ENCODE assay signal across 29 cellular contexts in genomic region chr18:11110509-11110908, GRCh38. TPM values are rescaled to one million over a fixed set of nuclear protein-coding genes. Genes with fewer than 3 reads are reported as not detected.
"Had no signal": no experiment of that assay in that cellular context is flagged by ENCODE, and none has a peak within 500 bp of the region (broad histone marks: within the 10 kb centered on the region; RNA-seq: fewer than 3 reads in every experiment).

No MANE protein-coding gene starts in this region.

- H3K36me3 Mint-ChIP-seq: activated naive CD8-positive, alpha-beta T cell; WTC11 had no signal

- H3K27ac ChIP-seq: body of pancreas, dorsolateral prefrontal cortex, heart left ventricle, VCaP had no signal

- H3K27me3 Mint-ChIP-seq: activated CD4-positive, alpha-beta memory T cell treated with anti-CD3 and anti-CD28 coated beads, Interleukin-2, amount 10 ng/mL, durations not matched to agents 7 days and 5 days; activated CD4-positive, alpha-beta T cell treated with anti-CD3 and anti-CD28 coated beads, Interleukin-2, amount 10 ng/mL, durations not matched to agents 7 days and 5 days; activated naive CD8-positive, alpha-beta T cell had no signal

- H3K4me1 Mint-ChIP-seq: activated CD4-positive, alpha-beta memory T cell treated with anti-CD3 and anti-CD28 coated beads, Interleukin-2, amount 10 ng/mL, durations not matched to agents 7 days and 5 days; activated CD4-positive, alpha-beta T cell treated with anti-CD3 and anti-CD28 coated beads, Interleukin-2, amount 10 ng/mL, durations not matched to agents 7 days and 5 days; activated T-helper 17 cell treated with anti-CD3 and anti-CD28 coated beads, Interleukin-2, amount 50 U/mL, for 72 hours had no signal

- H3K9me3 ChIP-seq: body of pancreas, heart left ventricle had no signal

- H3K36me3 ChIP-seq: heart left ventricle had no signal

- H3K4me3 Mint-ChIP-seq: activated CD4-positive, alpha-beta memory T cell treated with anti-CD3 and anti-CD28 coated beads, Interleukin-2, amount 10 ng/mL, durations not matched to agents 7 days and 5 days; activated CD4-positive, alpha-beta T cell treated with anti-CD3 and anti-CD28 coated beads, Interleukin-2, amount 10 ng/mL, durations not matched to agents 7 days and 5 days; activated naive CD8-positive, alpha-beta T cell; activated T-cell treated with anti-CD3 and anti-CD28 coated beads, Interleukin-2, amount 50 U/mL, for 4 hours; activated T-helper 17 cell treated with anti-CD3 and anti-CD28 coated beads, Interleukin-2, amount 50 U/mL, for 72 hours; endodermal cell; WTC11 had no signal

- DNase-seq: activated CD4-positive, alpha-beta memory T cell treated with anti-CD3 and anti-CD28 coated beads, Interleukin-2, amount 10 ng/mL, durations not matched to agents 7 days and 5 days; activated CD4-positive, alpha-beta T cell treated with anti-CD3 and anti-CD28 coated beads for 1 hour; activated CD4-positive, alpha-beta T cell treated with anti-CD3 and anti-CD28 coated beads for 4 hours; activated CD4-positive, alpha-beta T cell treated with anti-CD3 and anti-CD28 coated beads, Interleukin-2, amount 10 ng/mL, durations not matched to agents 7 days and 5 days; activated CD4-positive, alpha-beta T cell treated with anti-CD3 and anti-CD28 coated beads, Interleukin-2, amount 50 U/mL, for 4 hours; activated CD8-positive, alpha-beta memory T cell treated with anti-CD3 and anti-CD28 coated beads for 24 hours; activated effector memory CD4-positive, alpha-beta T cell treated with Interleukin-2 at 50 U/mL for 16 hours; activated gamma-delta T cell treated with Interleukin-2 at 50 U/mL for 16 hours; activated naive CD4-positive, alpha-beta T cell treated with anti-CD3 and anti-CD28 coated beads, Interleukin-2, amount 50 U/mL, for 16 hours; activated naive CD4-positive, alpha-beta T cell treated with Interleukin-2 at 50 U/mL for 16 hours; activated T-cell treated with anti-CD3 and anti-CD28 coated beads, Interleukin-2, amount 50 U/mL, for 4 hours; amniotic stem cell; anterior cingulate cortex; body of pancreas; caudate nucleus; cortex of kidney; dorsolateral prefrontal cortex; effector memory CD4-positive, alpha-beta T cell; endodermal cell; foreskin fibroblast; glutamatergic neuron; heart left ventricle; T-helper 2 cell had no signal

- H3K27me3 ChIP-seq: body of pancreas had no signal

- H3K4me1 ChIP-seq: body of pancreas, heart left ventricle had no signal

- H3K9me3 Mint-ChIP-seq: activated CD4-positive, alpha-beta memory T cell treated with anti-CD3 and anti-CD28 coated beads, Interleukin-2, amount 10 ng/mL, durations not matched to agents 7 days and 5 days; activated CD4-positive, alpha-beta T cell treated with anti-CD3 and anti-CD28 coated beads, Interleukin-2, amount 10 ng/mL, durations not matched to agents 7 days and 5 days; activated T-helper 17 cell treated with anti-CD3 and anti-CD28 coated beads, Interleukin-2, amount 50 U/mL, for 72 hours; endodermal cell had no signal

- H3K27ac Mint-ChIP-seq: activated CD4-positive, alpha-beta memory T cell treated with anti-CD3 and anti-CD28 coated beads, Interleukin-2, amount 10 ng/mL, durations not matched to agents 7 days and 5 days; activated CD4-positive, alpha-beta T cell treated with anti-CD3 and anti-CD28 coated beads, Interleukin-2, amount 10 ng/mL, durations not matched to agents 7 days and 5 days; activated naive CD8-positive, alpha-beta T cell; activated T-helper 17 cell treated with anti-CD3 and anti-CD28 coated beads, Interleukin-2, amount 50 U/mL, for 72 hours; endodermal cell; WTC11 had no signal

- H3K4me3 ChIP-seq: body of pancreas, dorsolateral prefrontal cortex, heart left ventricle had no signal

- ATAC-seq: activated T-cell treated with anti-CD3 and anti-CD28 coated beads, Interleukin-2, amount 50 U/mL, for 4 hours; activated T-helper 17 cell treated with anti-CD3 and anti-CD28 coated beads, Interleukin-2, amount 50 U/mL, for 72 hours; body of pancreas; esophagus mucosa; heart left ventricle; WTC11 had no signal

RNA-seq across cellular contexts. Expression of gene PIEZO2, which starts 38.9 kb away (rescaled TPM):
- total RNA-seq: activated CD4-positive, alpha-beta memory T cell treated with anti-CD3 and anti-CD28 coated beads, Interleukin-2, amount 10 ng/mL, durations not matched to agents 7 days and 5 days; activated CD4-positive, alpha-beta T cell treated with anti-CD3 and anti-CD28 coated beads, Interleukin-2, amount 10 ng/mL, durations not matched to agents 7 days and 5 days; activated T-helper 17 cell treated with anti-CD3 and anti-CD28 coated beads, Interleukin-2, amount 50 U/mL, for 72 hours; T-helper 1 cell treated with Interleukin-12 subunit alpha and Interleukin-12 subunit beta and Interleukin-4 antibody, amounts not matched to agents 30 ng/mL and 1 ng/mL, for 36 hours had no signal
